9 cellular contexts compared by ENCODE assay signal in genomic region chr15:26771917-26772587, GRCh38. TPM values are rescaled to one million over a fixed set of nuclear protein-coding genes. Genes with fewer than 3 reads are reported as not detected.
DNase-seq lines count a peak whose midpoint lies in the region; ATAC-seq and TF ChIP-seq lines count a peak whose summit lies in the region.
"Had no signal": no experiment of that assay in that cellular context is flagged by ENCODE, and none has a peak within 500 bp of the region (broad histone marks: within the 10 kb centered on the region; RNA-seq: fewer than 3 reads in every experiment).

No MANE protein-coding gene starts in this region.

- no peak overlapping the region for H3K4ac ChIP-seq in H9 (ENCODE audit: low read depth, low read length)

- no peak overlapping the region for H2AK5ac ChIP-seq in H9 (ENCODE audit: insufficient read length, low read length)

- TF ChIP-seq CTCF in H9 (conservative IDR thresholded peaks at IDR 0.05) (no peak), VCaP (conservative IDR thresholded peaks at IDR 0.05) (no peak)

- no peak for DNase-seq in H9
- DNase-seq in iPS DF 6.9 (ENCODE audit: low read depth, low spot score) = no peak
- no peak for DNase-seq in stimulated activated naive CD4-positive, alpha-beta T cell treated with Interleukin-2 at 50 U/mL for 16 hours (lab: John Stamatoyannopoulos, UW)
- DNase-seq: effector CD8-positive, alpha-beta T cell had no signal

- peak overlapping the region; percentile 78 to 94 (median 81); a peak in 3 of 7 replicates for H3K27ac Mint-ChIP-seq in H9

- H3K4me2 ChIP-seq in H9 (ENCODE audit: insufficient read depth, insufficient read length, low read length) = peak overlapping the region; percentile 32

- H2BK20ac ChIP-seq in H9 (ENCODE audit: low read depth, low read length, poor library complexity, severe bottlenecking) = no peak overlapping the region

- peaks cover 4 to 25% (median 12%) of the 10 kb centered on the region in 3 experiments; a peak in 6 of 7 replicates for H3K36me3 Mint-ChIP-seq in H9 (ENCODE audit: insufficient read depth in 1 of 3, low read depth in 3 of 3)

- H3K27ac ChIP-seq in H9 (ENCODE audit: insufficient read length, low read depth, low read length) (no peak overlapping the region), VCaP (peak overlapping the region; percentile 96), iPS DF 6.9 (ENCODE audit: low read length) (no peak overlapping the region), skin epidermis (no peak overlapping the region)

- H3K23me2 ChIP-seq in H9 (ENCODE audit: insufficient read length, low read depth, low read length, poor library complexity, severe bottlenecking) = peaks cover 10% of the 10 kb centered on the region

- no peaks in the 10 kb centered on the region for H3K79me1 ChIP-seq in H9 (ENCODE audit: insufficient read depth, low read depth, low read length, poor library complexity, severe bottlenecking)

- H3K23ac ChIP-seq in H9 (ENCODE audit: insufficient read length, low read depth, low read length) = no peak overlapping the region

- 0 out of 2 replicates have a peak, but pooled peaks cover 3% of the 10 kb centered on the region for H3K27me3 Mint-ChIP-seq in H9 (ENCODE audit: low read depth)

- no peak overlapping the region for H3K56ac ChIP-seq in H9 (ENCODE audit: insufficient read length, low read depth, low read length)

- no CpG with 5 or more reads among the region's 60 CpGs for WGBS in H9 (ENCODE audit: extremely low coverage, insufficient read length, low lambda C conversion rate)
- no CpG with 5 or more reads among the region's 60 CpGs for WGBS in iPS DF 6.9 (ENCODE audit: insufficient coverage, insufficient read length)

- no peaks in the 10 kb centered on the region for H4K20me1 ChIP-seq in H9 (ENCODE audit: control insufficient read depth, insufficient read depth, insufficient read length)

- no peak overlapping the region for H4K91ac ChIP-seq in H9 (ENCODE audit: insufficient read length, low read depth, low read length)

- ATAC-seq in HG02571 (IDR thresholded peaks at IDR 0.05; ENCODE audit: unreplicated experiment) (no peak), HG03108 (IDR thresholded peaks at IDR 0.05; ENCODE audit: unreplicated experiment) (no peak), HG03196 (IDR thresholded peaks at IDR 0.05; ENCODE audit: unreplicated experiment) (no peak)

- no peak overlapping the region for H3K18ac ChIP-seq in H9 (ENCODE audit: insufficient read length, low read depth, low read length)

- no peaks in the 10 kb centered on the region for H3K27me3 ChIP-seq in H9 (ENCODE audit: insufficient read depth, low read length)
- no peaks in the 10 kb centered on the region for H3K27me3 ChIP-seq in iPS DF 6.9 (ENCODE audit: control insufficient read depth, insufficient read depth, low read length)

- no peak overlapping the region for H2BK12ac ChIP-seq in H9 (ENCODE audit: insufficient read length, low read depth, low read length)

- no peak overlapping the region for H4K8ac ChIP-seq in H9 (replicated peaks; ENCODE audit: insufficient read length, low read depth, low read length)

- peaks cover 63 to 68% of the 10 kb centered on the region in 2 experiments for H3K4me1 Mint-ChIP-seq in H9

- 0 out of 5 replicates have a peak, but pooled peaks cover 0 to 2% of the 10 kb centered on the region in 2 experiments for H3K9me3 Mint-ChIP-seq in H9

- no peak overlapping the region for H2BK5ac ChIP-seq in H9 (ENCODE audit: insufficient read length, low read length)

- H4K5ac ChIP-seq in H9 (ENCODE audit: insufficient read length, low read depth, low read length) = no peak overlapping the region

- no peak overlapping the region for H3K9ac ChIP-seq in H9 (ENCODE audit: extremely low read depth, insufficient read length, low read length)

- peak overlapping the region; percentile 86 to 90 for H3K4me3 Mint-ChIP-seq in H9

- H2BK15ac ChIP-seq in H9 (ENCODE audit: low read depth, low read length) = no peak overlapping the region

- H3K9me3 ChIP-seq in H9 (ENCODE audit: control insufficient read depth, low read depth, low read length) (no peaks in the 10 kb centered on the region), iPS DF 6.9 (ENCODE audit: control insufficient read depth, insufficient read depth, low read length) (no peaks in the 10 kb centered on the region)

- H3K4me3 ChIP-seq in iPS DF 6.9 (ENCODE audit: low read length) (peak overlapping the region; percentile 73; the same call in 1 of the 2 replicates), skin epidermis (peak overlapping the region in 4 of 7 experiments; percentile 3 to 44 (median 36))

- no peak overlapping the region for H3T11ph ChIP-seq in H9 (ENCODE audit: low read length)

- no peak overlapping the region for H2AFZ ChIP-seq in H9 (ENCODE audit: low read length)

- no peaks in the 10 kb centered on the region for H3K36me3 ChIP-seq in iPS DF 6.9 (ENCODE audit: control insufficient read depth, insufficient read depth, low read length)

- no peak overlapping the region for H2BK120ac ChIP-seq in H9 (ENCODE audit: low read depth, low read length, poor library complexity, severe bottlenecking)

- H3K79me2 ChIP-seq in H9 (ENCODE audit: insufficient read depth, low read length) = peaks cover 7% of the 10 kb centered on the region; the same call in 1 of the 2 replicates

- H3K14ac ChIP-seq in H9 (ENCODE audit: insufficient read depth, low read length) = peak overlapping the region; percentile 4; the same call in 1 of the 2 replicates

- H3K4me1 ChIP-seq in H9 (ENCODE audit: insufficient read depth, low read length) (peaks cover 16% of the 10 kb centered on the region; the same call in 1 of the 2 replicates), iPS DF 6.9 (ENCODE audit: control insufficient read depth, insufficient read depth, low read length) (no peaks in the 10 kb centered on the region; the same call in 1 of the 2 replicates)

RNA-seq across cellular contexts. Expression of gene GABRB3, which starts 0.8 kb away (rescaled TPM):
- 98.2 and 112 TPM in 2 replicates for total RNA-seq in H9 (2021)
